ENCODE assay signal across 9 cellular contexts in genomic region chr15:60795889-60796288, GRCh38.
DNase-seq lines count a peak whose midpoint lies in the region; ATAC-seq and TF ChIP-seq lines count a peak whose summit lies in the region.
"Had no signal": no experiment of that assay in that cellular context is flagged by ENCODE, and none has a peak within 500 bp of the region (broad histone marks: within the 10 kb centered on the region; RNA-seq: fewer than 3 reads in every experiment).

No MANE protein-coding gene starts in this region.

- H3K4me3 Mint-ChIP-seq in central memory CD8-positive, alpha-beta T cell = peak overlapping the region; percentile 12

- TF ChIP-seq POLR2A in breast epithelium (IDR thresholded peaks at IDR 0.05) (no peak), spleen (IDR thresholded peaks at IDR 0.05) (no peak)

- H3K4me3 ChIP-seq in breast epithelium (no peak overlapping the region), spleen (no peak overlapping the region)

- H3K4me1 Mint-ChIP-seq in central memory CD8-positive, alpha-beta T cell = peaks cover 50% of the 10 kb centered on the region

- no peaks in the 10 kb centered on the region for H3K27me3 ChIP-seq in breast epithelium
- no peaks in the 10 kb centered on the region for H3K27me3 ChIP-seq in spleen (replicated peaks in 1 of 7)

- peaks cover 3% of the 10 kb centered on the region for H3K36me3 Mint-ChIP-seq in central memory CD8-positive, alpha-beta T cell (ENCODE audit: insufficient read depth)

- DNase-seq in central memory CD8-positive, alpha-beta T cell (ENCODE audit: low spot score in 2 of 2) = no peak
- DNase-seq in posterior vena cava (ENCODE audit: low spot score) (no peak), breast epithelium (ENCODE audit: low spot score in 2 of 2) (no peak), spleen (no peak), RPMI8226 (no peak)
- DNase-seq: NCI-H1694 treated with DMSO at 0.1 percent for 48 hours had no signal

- peak; percentile 91 for ATAC-seq in GM18517 (IDR thresholded peaks at IDR 0.05; ENCODE audit: unreplicated experiment)
- peak; percentile 89 for ATAC-seq in GM21360 (IDR thresholded peaks at IDR 0.05; ENCODE audit: unreplicated experiment)
- ATAC-seq in HG03159 (IDR thresholded peaks at IDR 0.05; ENCODE audit: unreplicated experiment) = peak; percentile 96
- ATAC-seq in central memory CD8-positive, alpha-beta T cell (replicated peaks; ENCODE audit: extremely low read depth, poor library complexity, severe bottlenecking) = peak; percentile 30

- peak overlapping the region; percentile 39 for H3K27ac Mint-ChIP-seq in central memory CD8-positive, alpha-beta T cell (ENCODE audit: low read depth)

- H3K36me3 ChIP-seq in breast epithelium = no peaks in the 10 kb centered on the region
- no peaks in the 10 kb centered on the region for H3K36me3 ChIP-seq in spleen

- intact Hi-C loops in posterior vena cava (cut with DNase I) (no loop called here), breast epithelium (cut with DNase I; ENCODE audit: low total_unique reads) (no loop called here), spleen (cut with DNase I; ENCODE audit: low total_unique reads) (no loop called here)

- no peak for TF ChIP-seq CTCF in breast epithelium (IDR thresholded peaks at IDR 0.05)
- no peak for TF ChIP-seq CTCF in spleen (IDR thresholded peaks at IDR 0.05 in 8 of 11, conservative IDR thresholded peaks at IDR 0.05 in 3 of 11)

- H3K27ac ChIP-seq in breast epithelium (no peak overlapping the region), spleen (peak overlapping the region in 2 of 8 donors; percentile 20 to 59)

- no peaks in the 10 kb centered on the region for H3K27me3 Mint-ChIP-seq in central memory CD8-positive, alpha-beta T cell

- H3K9me3 ChIP-seq in breast epithelium = peaks cover 0 to 18% of the 10 kb centered on the region in 2 donors
- peaks cover 0 to 42% (median 27%) of the 10 kb centered on the region in 8 donors for H3K9me3 ChIP-seq in spleen

- H3K4me1 ChIP-seq in breast epithelium (no peaks in the 10 kb centered on the region), spleen (peaks cover 0 to 23% (median 14%) of the 10 kb centered on the region in 6 donors)

- H3K9me3 Mint-ChIP-seq in central memory CD8-positive, alpha-beta T cell = peaks cover 8% of the 10 kb centered on the region

- 59 to 70% (median 66%) methylated on average over 4 of the region's 4 CpGs for WGBS in spleen, 5 donors

Comparison
In these comparisons a context has a peak if more than half of its experiments do, and no peak if none do; other contexts are left out.
1. ATAC-seq: peak in every context shown above with its lines; median percentile 96 in HG03159; 91 in GM18517; 89 in GM21360; 30 in central memory CD8-positive, alpha-beta T cell.